Comparison of ENCODE assay signal across 1 cellular context in the genomic region with DNA sequence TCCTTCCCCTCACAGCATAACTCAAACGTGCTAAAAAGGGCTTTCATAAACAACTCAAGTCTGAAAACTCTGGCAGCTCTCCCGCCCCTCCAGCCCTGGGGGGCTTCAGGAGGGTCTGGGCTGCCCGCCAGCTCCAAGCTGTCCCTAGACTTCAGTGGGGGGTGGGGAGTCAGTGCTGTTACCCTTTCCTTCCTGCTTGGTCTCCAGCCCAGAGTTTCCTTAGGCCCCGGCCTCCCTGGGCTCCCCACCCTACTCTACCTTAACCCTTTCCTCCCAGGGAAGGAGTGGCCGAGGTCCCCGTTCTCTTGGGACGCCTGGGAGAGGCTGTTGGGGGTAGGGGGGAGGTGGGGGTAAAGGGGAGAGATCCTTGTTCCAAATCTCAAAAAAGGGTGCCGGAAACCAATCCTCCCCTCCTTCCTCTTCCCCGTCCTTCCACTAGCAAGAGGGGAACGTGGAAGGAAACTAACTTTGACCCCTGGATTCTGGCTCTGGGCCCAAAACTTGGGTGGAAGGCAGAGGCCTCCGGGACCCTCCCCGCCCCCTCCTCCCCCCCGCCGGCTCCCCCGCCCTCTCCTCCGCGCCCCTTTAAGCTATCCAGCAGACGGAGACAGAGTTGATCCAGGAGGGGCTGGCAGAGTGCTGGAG.
TF ChIP-seq lines count a peak whose summit lies in the region.

No MANE protein-coding gene starts in this region.

TF ChIP-seq in endothelial cell of umbilical vein, 7 proteins besides CTCF, POLR2A, EP300 and RAD21:
- TF ChIP-seq POLR2AphosphoS5 (IDR thresholded peaks at IDR 0.05; ENCODE audit: insufficient read depth, low read depth, low read length) (no peak), FOS (IDR thresholded peaks at IDR 0.05; ENCODE audit: borderline replicate concordance, insufficient read depth, low read length) (no peak), GATA2 (IDR thresholded peaks at IDR 0.05; ENCODE audit: insufficient read depth, insufficient read length, low read depth, low read length) (no peak), JUN (IDR thresholded peaks at IDR 0.05; ENCODE audit: borderline replicate concordance, insufficient read depth, insufficient read length, low read depth) (no peak), MYC (IDR thresholded peaks at IDR 0.05; ENCODE audit: low read depth, low read length) (no peak), EZH2 (IDR thresholded peaks at IDR 0.05; ENCODE audit: borderline replicate concordance, low read depth, low read length, severe bottlenecking) (no peak)
- TF ChIP-seq, protein P1, sequence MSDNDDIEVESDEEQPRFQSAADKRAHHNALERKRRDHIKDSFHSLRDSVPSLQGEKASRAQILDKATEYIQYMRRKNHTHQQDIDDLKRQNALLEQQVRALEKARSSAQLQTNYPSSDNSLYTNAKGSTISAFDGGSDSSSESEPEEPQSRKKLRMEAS (IDR thresholded peaks at IDR 0.05; ENCODE audit: insufficient read depth, insufficient read length) = no peak
